1 cellular context compared by ENCODE assay signal in genomic region chr1:151977662-151978230, GRCh38.
TF ChIP-seq lines count a peak whose summit lies in the region.

No MANE protein-coding gene starts in this region.

TF ChIP-seq in HCT116, 20 proteins besides CTCF, POLR2A, EP300 and RAD21 (continued from another document):
- TF ChIP-seq ZNF274 (IDR thresholded peaks at IDR 0.05; ENCODE audit: low read depth, low read length), result no peak
- no peak for TF ChIP-seq CEBPB (IDR thresholded peaks at IDR 0.05; ENCODE audit: low read depth)
- TF ChIP-seq EGR1 (IDR thresholded peaks at IDR 0.05; ENCODE audit: low read depth), result no peak
- TF ChIP-seq FOSL1 (IDR thresholded peaks at IDR 0.05; ENCODE audit: low read depth), result no peak
- TF ChIP-seq ELF1 (IDR thresholded peaks at IDR 0.05; ENCODE audit: borderline replicate concordance, low read depth), result no peak
- no peak for TF ChIP-seq CBX3 (IDR thresholded peaks at IDR 0.05; ENCODE audit: low read depth)
- TF ChIP-seq EZH2 (IDR thresholded peaks at IDR 0.05), result no peak
- no peak for TF ChIP-seq ZBTB33 (IDR thresholded peaks at IDR 0.05; ENCODE audit: extremely low read depth, insufficient replicate concordance, low read length)
